20 cellular contexts compared by ENCODE assay signal in the genomic region with DNA sequence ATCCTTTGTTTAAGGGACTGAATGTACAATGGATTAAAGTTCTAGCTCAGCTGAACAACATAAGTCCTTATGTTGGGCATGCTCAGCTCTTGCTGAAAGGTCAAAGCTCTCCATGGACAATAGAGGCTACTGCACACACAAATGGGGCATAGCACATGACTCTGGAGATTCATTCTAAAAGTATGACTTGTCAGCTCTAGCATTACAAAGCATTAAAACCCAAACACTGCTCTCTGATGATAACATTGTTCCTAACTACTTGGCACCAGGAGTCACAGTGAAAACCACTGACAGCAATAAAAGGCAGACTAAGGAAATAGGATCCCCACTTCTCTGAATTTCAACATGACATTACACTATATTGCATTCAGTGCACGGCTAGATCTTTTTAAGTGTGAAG. TPM values are rescaled to one million over a fixed set of nuclear protein-coding genes. Genes with fewer than 3 reads are reported as not detected.
DNase-seq lines count a peak whose midpoint lies in the region; ATAC-seq and FAIRE-seq lines count a peak whose summit lies in the region.
"Had no signal": no experiment of that assay in that cellular context is flagged by ENCODE, and none has a peak within 500 bp of the region (broad histone marks: within the 10 kb centered on the region; RNA-seq: fewer than 3 reads in every experiment).

No MANE protein-coding gene starts in this region.

- ATAC-seq in activated T-cell treated with anti-CD3 and anti-CD28 coated beads, Interleukin-2, amount 50 U/mL, for 72 hours (replicated peaks in 1 of 2) = no peak
- ATAC-seq: gastroesophageal sphincter, right cardiac atrium, T-helper 17 cell had no signal

- H3K36me3 Mint-ChIP-seq in activated T-cell treated with anti-CD3 and anti-CD28 coated beads, Interleukin-2, amount 50 U/mL, for 72 hours (ENCODE audit: insufficient read depth in 2 of 2) = no peaks in the 10 kb centered on the region
- H3K36me3 Mint-ChIP-seq: neural progenitor cell, type B pancreatic cell had no signal

- H3K4me3 Mint-ChIP-seq in activated T-cell treated with anti-CD3 and anti-CD28 coated beads, Interleukin-2, amount 50 U/mL, for 72 hours = no peak overlapping the region
- H3K4me3 Mint-ChIP-seq: neural progenitor cell, T-helper 17 cell, type B pancreatic cell had no signal

- no peak overlapping the region for H3K27ac Mint-ChIP-seq in activated T-cell treated with anti-CD3 and anti-CD28 coated beads, Interleukin-2, amount 50 U/mL, for 72 hours
- H3K27ac Mint-ChIP-seq: neural progenitor cell, T-helper 17 cell, type B pancreatic cell had no signal

- H3K9me3 Mint-ChIP-seq in activated T-cell treated with anti-CD3 and anti-CD28 coated beads, Interleukin-2, amount 50 U/mL, for 72 hours = peaks cover 2 to 3% of the 10 kb centered on the region in 2 donors
- H3K9me3 Mint-ChIP-seq: neural progenitor cell, type B pancreatic cell had no signal

- DNase-seq in DMS153 treated with DMSO at 0.1 percent for 48 hours (lab: John Stamatoyannopoulos, UW; ENCODE audit: unreplicated experiment) (peak; percentile 17), NCI-H2107 (lab: John Stamatoyannopoulos, UW) (peak; percentile 81), astrocyte of the hippocampus (ENCODE audit: low read depth, low spot score) (peak; percentile 25), putamen (ENCODE audit: low spot score) (peak; percentile 11), frontal cortex (ENCODE audit: low spot score in 2 of 2) (no peak), middle frontal gyrus (ENCODE audit: extremely low spot score, low spot score) (no peak)
- no peak for DNase-seq in stimulated activated CD4-positive, alpha-beta T cell treated with anti-CD3 and anti-CD28 coated beads, Interleukin-12 subunit alpha, Interleukin-12 subunit beta, amount 100 ng/mL, for 4 hours
- DNase-seq in activated T-cell treated with anti-CD3 and anti-CD28 coated beads, Interleukin-2, amount 50 U/mL, for 72 hours = no peak
- DNase-seq: activated CD8-positive, alpha-beta memory T cell treated with anti-CD3 and anti-CD28 coated beads, Interleukin-2, amount 50 U/mL, for 4 hours; activated naive CD4-positive, alpha-beta T cell treated with Interleukin-2 at 50 U/mL for 16 hours; effector CD4-positive, alpha-beta T cell; NCI-H1048; NCI-H524 treated with DMSO at 0.1 percent for 48 hours; right cardiac atrium; stimulated activated CD4-positive, alpha-beta T cell treated with anti-CD3 and anti-CD28 coated beads, Interleukin-4, amount 100 ng/mL, for 1 hour; T-helper 17 cell had no signal

- H3K27me3 Mint-ChIP-seq in activated T-cell treated with anti-CD3 and anti-CD28 coated beads, Interleukin-2, amount 50 U/mL, for 72 hours (ENCODE audit: low read depth) = no peaks in the 10 kb centered on the region
- H3K27me3 Mint-ChIP-seq: T-helper 17 cell, type B pancreatic cell had no signal

- H3K4me1 Mint-ChIP-seq in activated T-cell treated with anti-CD3 and anti-CD28 coated beads, Interleukin-2, amount 50 U/mL, for 72 hours (ENCODE audit: low read depth) = no peaks in the 10 kb centered on the region
- H3K4me1 Mint-ChIP-seq: neural progenitor cell, T-helper 17 cell had no signal

- no peak for FAIRE-seq in frontal cortex (lab: Jason Lieb, UNC)
- FAIRE-seq: bronchial epithelial cell had no signal

RNA-seq across cellular contexts. Expression of a gene that starts 21.9 kb away (rescaled TPM):
- total RNA-seq in frontal cortex = not detected
- not detected for total RNA-seq in activated T-cell treated with anti-CD3 and anti-CD28 coated beads, Interleukin-2, amount 50 U/mL, for 72 hours
- total RNA-seq: bronchial epithelial cell, right cardiac atrium, T-helper 17 cell had no signal

Comparison
In these comparisons a context has a peak if more than half of its experiments do, and no peak if none do; other contexts are left out.
1. DNase-seq: peak in DMS153 treated with DMSO at 0.1 percent for 48 hours (single experiment), NCI-H2107 (single experiment), astrocyte of the hippocampus (single experiment) and putamen (single experiment); none in stimulated activated CD4-positive, alpha-beta T cell treated with anti-CD3 and anti-CD28 coated beads, Interleukin-12 subunit alpha, Interleukin-12 subunit beta, amount 100 ng/mL, for 4 hours (single experiment), frontal cortex (0 of 2), middle frontal gyrus (single experiment) and activated T-cell treated with anti-CD3 and anti-CD28 coated beads, Interleukin-2, amount 50 U/mL, for 72 hours (0 of 2).